Comparison of ENCODE assay signal across 27 cellular contexts in genomic region chr9:85112933-85113418, GRCh38.
"Had no signal": no experiment of that assay in that cellular context is flagged by ENCODE, and none has a peak within 500 bp of the region (broad histone marks: within the 10 kb centered on the region; RNA-seq: fewer than 3 reads in every experiment).

No MANE protein-coding gene starts in this region.

- ATAC-seq: effector memory CD8-positive, alpha-beta T cell; esophagus mucosa; gastrocnemius medialis; heart right ventricle; left lung; left ventricle myocardium superior; lower lobe of right lung; naive thymus-derived CD4-positive, alpha-beta T cell had no signal

- DNase-seq: dermis blood vessel endothelial cell; dorsolateral prefrontal cortex; effector CD4-positive, alpha-beta T cell; effector memory CD8-positive, alpha-beta T cell; endodermal cell; erythroblast; esophagus squamous epithelium; foreskin fibroblast; gastrocnemius medialis; glutamatergic neuron; head of caudate nucleus; heart right ventricle; hypothalamus; immature natural killer cell; islet precursor cell; kidney; kidney glomerular epithelial cell; left lung; left ventricle myocardium superior; lower lobe of right lung; mesenchymal stem cell; naive thymus-derived CD4-positive, alpha-beta T cell had no signal

- H3K4me1 ChIP-seq: esophagus squamous epithelium, gastrocnemius medialis, heart right ventricle, left lung, lower lobe of right lung had no signal

- H3K27me3 ChIP-seq: dorsolateral prefrontal cortex, esophagus squamous epithelium, gastrocnemius medialis, left lung had no signal

- H3K27ac ChIP-seq: coronary artery, dorsolateral prefrontal cortex, epithelial cell of prostate, esophagus squamous epithelium, gastrocnemius medialis, heart right ventricle, left lung, lower lobe of right lung had no signal

- FAIRE-seq: colon, endometrium, kidney had no signal

- H3K9me3 ChIP-seq: esophagus squamous epithelium, gastrocnemius medialis, heart right ventricle, left lung, lower lobe of right lung had no signal

- H3K4me3 ChIP-seq: coronary artery, dorsolateral prefrontal cortex, esophagus squamous epithelium, gastrocnemius medialis, heart right ventricle, left lung, lower lobe of right lung had no signal

- H3K36me3 ChIP-seq: esophagus squamous epithelium, gastrocnemius medialis, heart right ventricle, left lung, lower lobe of right lung had no signal
